Comparison of ENCODE assay signal across 8 cellular contexts in genomic region chr3:10263549-10264363, GRCh38. TPM values are rescaled to one million over a fixed set of nuclear protein-coding genes. Genes with fewer than 3 reads are reported as not detected.
DNase-seq lines count a peak whose midpoint lies in the region; ATAC-seq, FAIRE-seq and TF ChIP-seq lines count a peak whose summit lies in the region.

No MANE protein-coding gene starts in this region.

- H3K27ac ChIP-seq in CD8-positive, alpha-beta T cell (ENCODE audit: low read depth, low read length) = peak overlapping the region; percentile 20
- no peak overlapping the region for H3K27ac ChIP-seq in pancreas
- no peak overlapping the region for H3K27ac ChIP-seq in upper lobe of right lung

- peaks cover 37% of the 10 kb centered on the region for H3K36me3 ChIP-seq in CD8-positive, alpha-beta T cell (ENCODE audit: insufficient read depth, low read length)
- peaks cover 0 to 14% (median 0%) of the 10 kb centered on the region in 3 donors for H3K36me3 ChIP-seq in pancreas
- H3K36me3 ChIP-seq in upper lobe of right lung = peaks cover 72% of the 10 kb centered on the region

- no peaks in the 10 kb centered on the region for H3K27me3 Mint-ChIP-seq in CD8-positive, alpha-beta T cell (ENCODE audit: low read depth)

- CTCF ChIA-PET in CD8-positive, alpha-beta T cell (lab: Charles Lee) = interaction anchor here (0.7 to 3.6 kb wide), 23 partner anchors 9 to 364 kb away, joined by 3 to 25 read pairs (median 4); partner anchors contain the start of genes BRK1, CRELD1, IRAK2 and SEC13

- no peaks in the 10 kb centered on the region for H3K27me3 ChIP-seq in CD8-positive, alpha-beta T cell (ENCODE audit: insufficient read depth, low read length)
- no peaks in the 10 kb centered on the region for H3K27me3 ChIP-seq in pancreas
- no peaks in the 10 kb centered on the region for H3K27me3 ChIP-seq in upper lobe of right lung

- DNase-seq in CD8-positive, alpha-beta T cell = peak; percentile 36 to 76 (median 69)
- DNase-seq in activated CD8-positive, alpha-beta memory T cell treated with anti-CD3 and anti-CD28 coated beads, Interleukin-2, amount 50 U/mL, for 4 hours = peak; percentile 75
- no peak for DNase-seq in pancreas
- no peak for DNase-seq in upper lobe of right lung
- DNase-seq in NCI-H1092 treated with DMSO at 0.1 percent for 48 hours (lab: John Stamatoyannopoulos, UW) = no peak

- peak overlapping the region; percentile 68 for H3K4me3 Mint-ChIP-seq in CD8-positive, alpha-beta T cell

- POLR2A ChIA-PET in CD8-positive, alpha-beta T cell (lab: Charles Lee) = interaction anchor here (0.8 to 4.0 kb wide), 13 partner anchors 9 to 237 kb away, joined by 3 to 29 read pairs (median 3); partner anchors contain the start of genes FANCD2, TATDN2 and VHL

- H3K9me3 Mint-ChIP-seq in CD8-positive, alpha-beta T cell = no peaks in the 10 kb centered on the region

- peak; percentile 56 for TF ChIP-seq CTCF in CD8-positive, alpha-beta T cell (IDR thresholded peaks at IDR 0.05)
- TF ChIP-seq CTCF in LNCAP (IDR thresholded peaks at IDR 0.05) (peak; percentile 36), pancreas (IDR thresholded peaks at IDR 0.05) (peak in 3 of 4 donors; percentile 15 to 39 (median 33)), upper lobe of right lung (IDR thresholded peaks at IDR 0.05) (peak; percentile 45)

- H3K27ac Mint-ChIP-seq in CD8-positive, alpha-beta T cell = peak overlapping the region; percentile 86

- FAIRE-seq in pancreas (lab: Jason Lieb, UNC) = no peak

- WGBS in pancreas, 2 donors = 69 to 71% methylated on average over 12 of the region's 12 CpGs

- ATAC-seq in CD8-positive, alpha-beta T cell = peak; percentile 98
- ATAC-seq in esophagus mucosa (peak; percentile 57), pancreas (peak; percentile 60 to 86 (median 82)), upper lobe of right lung (peak; percentile 69), HG03565 (IDR thresholded peaks at IDR 0.05; ENCODE audit: unreplicated experiment) (no peak)

- peaks cover 61% of the 10 kb centered on the region for H3K4me1 ChIP-seq in CD8-positive, alpha-beta T cell (ENCODE audit: insufficient read depth, low read length)
- H3K4me1 ChIP-seq in pancreas (peaks cover 0 to 6% (median 0%) of the 10 kb centered on the region in 3 donors), upper lobe of right lung (peaks cover 3% of the 10 kb centered on the region)

- H3K9me3 ChIP-seq in CD8-positive, alpha-beta T cell (ENCODE audit: low read length) = no peaks in the 10 kb centered on the region
- H3K9me3 ChIP-seq in pancreas = no peaks in the 10 kb centered on the region
- no peaks in the 10 kb centered on the region for H3K9me3 ChIP-seq in upper lobe of right lung

- peak overlapping the region; percentile 38 for H3K4me3 ChIP-seq in CD8-positive, alpha-beta T cell (ENCODE audit: low read depth, low read length)
- no peak overlapping the region for H3K4me3 ChIP-seq in pancreas
- H3K4me3 ChIP-seq in upper lobe of right lung = no peak overlapping the region

- intact Hi-C loops in CD8-positive, alpha-beta T cell (cut with DNase I, micrococcal nuclease) = loop anchor here (1.0 kb wide), 2 partner anchors 14 to 21 kb away; no protein-coding TSS in a partner anchor
- intact Hi-C loops in pancreas (cut with DNase I) (no loop called here), upper lobe of right lung (cut with DNase I) (no loop called here)

- H3K4me1 Mint-ChIP-seq in CD8-positive, alpha-beta T cell (ENCODE audit: low read depth) = peaks cover 78% of the 10 kb centered on the region

- H3K36me3 Mint-ChIP-seq in CD8-positive, alpha-beta T cell = peaks cover 74% of the 10 kb centered on the region

RNA-seq across cellular contexts. Expression of gene TATDN2, which starts 15.5 kb away (rescaled TPM):
- 10 to 100 TPM; 40.2 to 40.3 TPM for total RNA-seq in CD8-positive, alpha-beta T cell
- 16.9 TPM for total RNA-seq in esophagus mucosa
- 10 to 100 TPM; 12.8 to 23.1 (median 16.0) TPM for total RNA-seq in pancreas
- polyA plus RNA-seq in pancreas = 10 to 100 TPM in 1 of 2 donors, 1 to 10 TPM in 1; 9.2 to 14.9 TPM
- 32.3 TPM for total RNA-seq in upper lobe of right lung

RNA-seq across cellular contexts. Expression of gene GHRL, which starts 29.0 kb away (rescaled TPM):
- total RNA-seq in CD8-positive, alpha-beta T cell = under 1 TPM in 1 of 2 experiments, not detected in 1; 0.92 TPM
- 0.76 TPM for total RNA-seq in esophagus mucosa
- 10 to 100 TPM in 1 of 6 donors, 1 to 10 TPM in 5; 5.1 to 16.0 (median 6.0) TPM for total RNA-seq in pancreas
- 10 to 100 TPM; 20.1 to 22.0 TPM for polyA plus RNA-seq in pancreas
- 2.2 TPM for total RNA-seq in upper lobe of right lung

RNA-seq across cellular contexts. Expression of gene SEC13, which starts 57.2 kb away (rescaled TPM):
- 10 to 100 TPM; 92.0 to 92.2 TPM for total RNA-seq in CD8-positive, alpha-beta T cell
- 77.4 TPM for total RNA-seq in esophagus mucosa
- total RNA-seq in pancreas = 10 to 100 TPM; 35.0 to 64.0 (median 45.0) TPM
- 10 to 100 TPM; 52.7 to 72.3 TPM for polyA plus RNA-seq in pancreas
- total RNA-seq in upper lobe of right lung = 81.3 TPM

Comparison
In these comparisons a context has a peak if more than half of its experiments do, and no peak if none do; other contexts are left out.
1. DNase-seq: peak in CD8-positive, alpha-beta T cell (7 of 7) and activated CD8-positive, alpha-beta memory T cell treated with anti-CD3 and anti-CD28 coated beads, Interleukin-2, amount 50 U/mL, for 4 hours (single experiment); none in pancreas (0 of 6), upper lobe of right lung (single experiment) and NCI-H1092 treated with DMSO at 0.1 percent for 48 hours (single experiment).
2. intact Hi-C loops: an anchor here in CD8-positive, alpha-beta T cell (1.0 kb wide); none called in pancreas and upper lobe of right lung.
3. Peak in every context shown above with its lines, with median percentiles within 50 percentile points of each other: CTCF ChIP-seq.